8 cellular contexts compared by ENCODE assay signal in genomic region chr5:134524219-134524825, GRCh38. TPM values are rescaled to one million over a fixed set of nuclear protein-coding genes. Genes with fewer than 3 reads are reported as not detected.
A peak's percentile ranks its signal among the peaks of the same experiment; 100 is the strongest.
DNase-seq lines count a peak whose midpoint lies in the region.

No MANE protein-coding gene starts in this region.

- peaks cover 22% of the 10 kb centered on the region for H3K4me1 ChIP-seq in HUES64 (ENCODE audit: insufficient read depth, low read length)

- intact Hi-C loops in head of caudate nucleus (cut with DNase I), result loop anchor here (10.0 kb wide), 1 partner anchor 350 kb away; the partner anchor contains the start of gene TXNDC15

- peak overlapping the region; percentile 84 for H3K9ac ChIP-seq in HUES64 (ENCODE audit: low read depth, low read length)

- no peaks in the 10 kb centered on the region for H3K36me3 ChIP-seq in HUES64 (ENCODE audit: insufficient read depth, low read length)

- H3K27ac Mint-ChIP-seq in activated naive CD8-positive, alpha-beta T cell treated with anti-CD3 and anti-CD28 coated beads for 36 hours, result peak overlapping the region; percentile 97

- 1% methylated on average over 40 of the region's 43 CpGs for WGBS in HUES64

- H3K4me3 Mint-ChIP-seq in activated naive CD8-positive, alpha-beta T cell treated with anti-CD3 and anti-CD28 coated beads for 36 hours, result peak overlapping the region; percentile 98

- H3K27me3 Mint-ChIP-seq in activated naive CD8-positive, alpha-beta T cell treated with anti-CD3 and anti-CD28 coated beads for 36 hours, result peaks cover 3% of the 10 kb centered on the region

- peaks cover 7% of the 10 kb centered on the region; the same call in 1 of the 2 replicates for H3K27me3 ChIP-seq in HUES64 (ENCODE audit: insufficient read depth, low read length)

- peaks cover 29% of the 10 kb centered on the region for H3K4me1 Mint-ChIP-seq in activated naive CD8-positive, alpha-beta T cell treated with anti-CD3 and anti-CD28 coated beads for 36 hours

- H3K27ac ChIP-seq in HUES64 (ENCODE audit: low read depth, low read length) (peak overlapping the region; percentile 98), temporal lobe (ENCODE audit: low read depth, low read length) (peak overlapping the region; percentile 98)

- peaks cover 3% of the 10 kb centered on the region for H3K36me3 Mint-ChIP-seq in activated naive CD8-positive, alpha-beta T cell treated with anti-CD3 and anti-CD28 coated beads for 36 hours

- H3K9me3 Mint-ChIP-seq in activated naive CD8-positive, alpha-beta T cell treated with anti-CD3 and anti-CD28 coated beads for 36 hours, result no peaks in the 10 kb centered on the region

- DNase-seq in DMS 273 treated with DMSO at 0.1 percent for 48 hours (lab: John Stamatoyannopoulos, UW), result peak; percentile 45
- DNase-seq in SKM-1 (lab: John Stamatoyannopoulos, UW; ENCODE audit: unreplicated experiment), result peak; percentile 65
- DNase-seq in activated naive CD8-positive, alpha-beta T cell treated with anti-CD3 and anti-CD28 coated beads for 36 hours, result peak; percentile 71
- peak; percentile 62 to 93 (median 82) for DNase-seq in head of caudate nucleus
- peak; percentile 64 for DNase-seq in occipital lobe (lab: John Stamatoyannopoulos, UW)
- no peak for DNase-seq in COLO829 (ENCODE audit: low spot score)

- no peaks in the 10 kb centered on the region for H3K9me3 ChIP-seq in HUES64 (ENCODE audit: insufficient read depth, low read depth, low read length)

- peak overlapping the region; percentile 88 for H3K4me3 ChIP-seq in HUES64 (ENCODE audit: low read length)

RNA-seq across cellular contexts. Expression of gene JADE2, which starts 1.1 kb away (rescaled TPM):
- polyA plus RNA-seq in HUES64 (2013, experiment 1 of 2), result 24.0 TPM
- polyA plus RNA-seq in HUES64 (2013, experiment 2 of 2), result 19.8 TPM
- total RNA-seq in activated naive CD8-positive, alpha-beta T cell treated with anti-CD3 and anti-CD28 coated beads for 36 hours, result 10 to 100 TPM; 80.2 to 80.3 TPM
- total RNA-seq in occipital lobe, result 3.7 TPM
- 3.4 TPM for total RNA-seq in temporal lobe

Comparison
In these comparisons a context has a peak if more than half of its experiments do, and no peak if none do; other contexts are left out.
1. RNA of gene JADE2, which starts 1.1 kb away (total RNA-seq): 80.2 to 80.3 TPM in activated naive CD8-positive, alpha-beta T cell treated with anti-CD3 and anti-CD28 coated beads for 36 hours; 3.7 TPM in occipital lobe (single experiment) and 3.4 TPM in temporal lobe (single experiment); every median in the first group is over 10 times any median in the second.